8 cellular contexts compared by ENCODE assay signal in the genomic region with DNA sequence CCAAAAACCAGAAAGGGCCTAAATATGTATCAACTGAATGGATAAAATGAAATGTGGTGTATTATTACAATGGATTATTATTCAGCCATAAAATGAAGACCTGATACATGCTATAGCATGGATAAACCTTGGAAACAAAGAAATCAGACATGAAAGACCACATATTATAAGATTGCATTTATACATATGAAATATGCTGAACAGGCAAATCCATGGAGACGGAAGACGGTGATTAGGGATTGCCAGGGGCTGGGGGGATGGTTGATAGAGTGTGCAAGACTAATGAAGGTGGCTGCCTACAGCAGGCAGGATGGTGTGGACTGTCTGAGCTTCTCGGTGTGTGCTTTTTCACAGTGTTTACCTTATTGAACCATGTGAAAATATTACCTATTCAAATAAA.
"Had no signal": no experiment of that assay in that cellular context is flagged by ENCODE, and none has a peak within 500 bp of the region (broad histone marks: within the 10 kb centered on the region; RNA-seq: fewer than 3 reads in every experiment).

No MANE protein-coding gene starts in this region.

- DNase-seq: GOT3, H7, Karpas-422, KBM-7 had no signal

- H3K9ac ChIP-seq: GM23248, KMS-11 had no signal

- H3K4me3 ChIP-seq: GM23248, HAP-1 had no signal

- H3K9me3 ChIP-seq: HAP-1 had no signal

- H3K36me3 ChIP-seq: HAP-1 had no signal

- FAIRE-seq: HTR-8/SVneo had no signal

- H3K4me2 ChIP-seq: KMS-11 had no signal

- H2AFZ ChIP-seq: GM23248 had no signal

- H3K4me1 ChIP-seq: HAP-1 had no signal

- H3K27ac ChIP-seq: GM23248, KMS-11 had no signal
